ENCODE assay signal across 27 cellular contexts in the genomic region with DNA sequence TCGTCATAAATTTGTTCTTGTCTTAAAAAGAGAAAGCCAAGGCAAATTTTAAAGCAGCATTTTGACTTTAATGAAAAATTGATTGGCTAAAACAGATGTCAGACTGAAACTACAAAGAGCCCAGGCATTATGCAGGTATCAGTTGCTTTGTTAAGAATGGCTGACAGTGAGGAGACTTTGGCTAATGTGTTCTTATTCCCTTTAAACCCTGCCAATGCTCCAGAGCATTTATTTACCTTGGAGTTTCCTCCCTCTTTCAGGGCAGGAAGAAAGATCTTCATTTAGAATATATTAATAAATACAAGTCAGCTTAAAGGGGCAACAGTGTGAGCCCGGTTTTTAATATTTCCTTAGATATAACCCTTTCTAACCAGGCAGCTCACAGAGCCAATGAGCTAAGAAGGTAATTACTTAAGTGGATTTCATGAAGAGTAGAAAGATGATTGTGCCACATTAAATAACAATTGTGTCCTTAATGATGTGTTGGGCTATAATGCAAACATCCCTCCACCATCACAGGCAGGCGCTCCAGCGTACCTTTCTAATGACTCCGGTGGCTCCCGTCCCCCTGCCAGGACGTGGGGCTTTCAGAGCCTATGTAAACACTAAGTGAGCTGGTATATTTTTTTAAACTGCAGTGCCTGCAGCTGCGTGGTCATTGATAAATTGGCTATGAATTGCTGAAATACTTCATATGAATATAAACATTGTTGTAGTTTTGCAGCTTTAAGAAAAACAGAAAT.
DNase-seq lines count a peak whose midpoint lies in the region; ATAC-seq and TF ChIP-seq lines count a peak whose summit lies in the region.
"Had no signal": no experiment of that assay in that cellular context is flagged by ENCODE, and none has a peak within 500 bp of the region (broad histone marks: within the 10 kb centered on the region; RNA-seq: fewer than 3 reads in every experiment).

No MANE protein-coding gene starts in this region.

- H3K9me3 ChIP-seq in endodermal cell (ENCODE audit: control insufficient read depth, low read length): no peaks in the 10 kb centered on the region
- H3K9me3 ChIP-seq: colonic mucosa, heart left ventricle, SK-N-SH, upper lobe of left lung had no signal

- H3K4me3 ChIP-seq in endodermal cell (ENCODE audit: low read length): no peak overlapping the region
- H3K4me3 ChIP-seq in coronary artery: no peak overlapping the region
- H3K4me3 ChIP-seq: colonic mucosa, heart left ventricle, lung, upper lobe of left lung had no signal

- H3K27me3 ChIP-seq in endodermal cell (ENCODE audit: control insufficient read depth, insufficient read depth, low read length, poor library complexity, severe bottlenecking): no peaks in the 10 kb centered on the region
- H3K27me3 ChIP-seq: colonic mucosa, upper lobe of left lung had no signal

- H3K9ac ChIP-seq in endodermal cell (ENCODE audit: extremely low read depth, low read length, poor library complexity, severe bottlenecking): no peak overlapping the region
- H3K9ac ChIP-seq: SK-N-SH had no signal

- H3K9me3 Mint-ChIP-seq in endodermal cell: no peaks in the 10 kb centered on the region
- H3K9me3 Mint-ChIP-seq: activated naive CD4-positive, alpha-beta T cell treated with anti-CD3 and anti-CD28 coated beads, Interleukin-2, amount 50 U/mL, for 72 hours; nephron had no signal

- no peaks in the 10 kb centered on the region for H3K36me3 ChIP-seq in endodermal cell (ENCODE audit: control insufficient read depth, insufficient read depth, low read length)
- H3K36me3 ChIP-seq: colonic mucosa, heart left ventricle, upper lobe of left lung had no signal

- no peak for ATAC-seq in GM21786 (IDR thresholded peaks at IDR 0.05; ENCODE audit: unreplicated experiment)
- ATAC-seq: activated naive CD4-positive, alpha-beta T cell treated with anti-CD3 and anti-CD28 coated beads, Interleukin-2, amount 50 U/mL, for 72 hours; esophagus mucosa; heart left ventricle; HepG2 had no signal

- WGBS in endodermal cell (ENCODE audit: insufficient coverage in 1 of 2, insufficient read length in 1 of 2), 2 experiments: 54 to 64% methylated on average over 1 to 8 of the region's 8 CpGs

- no peak overlapping the region for H3K27ac Mint-ChIP-seq in endodermal cell
- H3K27ac Mint-ChIP-seq: activated naive CD4-positive, alpha-beta T cell treated with anti-CD3 and anti-CD28 coated beads, Interleukin-2, amount 50 U/mL, for 72 hours; B cell; nephron had no signal

- TF ChIP-seq CTCF in endodermal cell (conservative IDR thresholded peaks at IDR 0.05): no peak
- TF ChIP-seq CTCF in coronary artery (IDR thresholded peaks at IDR 0.05): no peak
- no peak for TF ChIP-seq CTCF in GM20000 (IDR thresholded peaks at IDR 0.05; ENCODE audit: extremely low read depth, missing control alignments)

- H3K27me3 Mint-ChIP-seq in endodermal cell (ENCODE audit: insufficient read depth): no peaks in the 10 kb centered on the region
- H3K27me3 Mint-ChIP-seq: B cell had no signal

- H3K27ac ChIP-seq in endodermal cell (ENCODE audit: low read depth, low read length) (no peak overlapping the region), coronary artery (no peak overlapping the region)
- H3K27ac ChIP-seq: colonic mucosa, heart left ventricle, upper lobe of left lung had no signal

- H3K4me1 Mint-ChIP-seq in endodermal cell: peaks cover 24% of the 10 kb centered on the region
- H3K4me1 Mint-ChIP-seq: B cell had no signal

- DNase-seq in DMS153 (lab: John Stamatoyannopoulos, UW): peak; percentile 70
- DNase-seq in NCI-H1417 (lab: John Stamatoyannopoulos, UW): peak in 2 of 3 experiments; percentile 81 to 97
- DNase-seq in NCI-H510A (lab: John Stamatoyannopoulos, UW): peak; percentile 18
- peak; percentile 74 for DNase-seq in endodermal cell
- no peak for DNase-seq in coronary artery (ENCODE audit: low spot score)
- DNase-seq in GM20000 (ENCODE audit: low spot score): no peak
- no peak for DNase-seq in stimulated activated naive CD4-positive, alpha-beta T cell treated with Interleukin-2 at 50 U/mL for 16 hours (lab: John Stamatoyannopoulos, UW)
- DNase-seq: activated CD4-positive, alpha-beta T cell treated with anti-CD3 and anti-CD28 coated beads for 4 hours; activated T-cell treated with anti-CD3 and anti-CD28 coated beads for 4 hours; colonic mucosa; DMS79 treated with DMSO at 0.1 percent for 48 hours; foreskin fibroblast; heart left ventricle; Karpas-422; NCI-H524 treated with DMSO at 0.1 percent for 48 hours; retina; SK-N-SH; stimulated activated CD4-positive, alpha-beta T cell treated with anti-CD3 and anti-CD28 coated beads, Interleukin-2, amount 100 ng/mL, for 24 hours; T-helper 2 cell; upper lobe of left lung had no signal

- no peaks in the 10 kb centered on the region for H3K36me3 Mint-ChIP-seq in endodermal cell (ENCODE audit: low read depth)
- H3K36me3 Mint-ChIP-seq: activated naive CD4-positive, alpha-beta T cell treated with anti-CD3 and anti-CD28 coated beads, Interleukin-2, amount 50 U/mL, for 72 hours had no signal

- no peaks in the 10 kb centered on the region for H3K4me1 ChIP-seq in endodermal cell (ENCODE audit: control insufficient read depth, insufficient read depth, low read length)
- H3K4me1 ChIP-seq: colonic mucosa, heart left ventricle had no signal

- H3K4me3 Mint-ChIP-seq in endodermal cell: no peak overlapping the region
- H3K4me3 Mint-ChIP-seq: B cell, nephron had no signal

Comparison
In these comparisons a context has a peak if more than half of its experiments do, and no peak if none do; other contexts are left out.
1. DNase-seq: peak in DMS153 (single experiment), NCI-H1417 (2 of 3), NCI-H510A (single experiment) and endodermal cell (single experiment); none in coronary artery (single experiment), GM20000 (single experiment) and stimulated activated naive CD4-positive, alpha-beta T cell treated with Interleukin-2 at 50 U/mL for 16 hours (single experiment).